In genomic region chr12:113161415-113162016, GRCh38 we compare ENCODE assay signal across 7 cellular contexts.
DNase-seq lines count a peak whose midpoint lies in the region; ATAC-seq and TF ChIP-seq lines count a peak whose summit lies in the region.
"Had no signal": no experiment of that assay in that cellular context is flagged by ENCODE, and none has a peak within 500 bp of the region (broad histone marks: within the 10 kb centered on the region; RNA-seq: fewer than 3 reads in every experiment).

No MANE protein-coding gene starts in this region.

- in situ Hi-C loops in GM13977 (cut with MboI; ENCODE audit: low pct_unique_long_range_greater_than_20kb, low sequenced_read_pairs, unreplicated experiment), result no loop called here

- peak; percentile 67 for DNase-seq in GM13977 (ENCODE audit: low spot score)
- DNase-seq in NCI-H510A (lab: John Stamatoyannopoulos, UW), result peak; percentile 93
- DNase-seq in iPS DF 4.7 (ENCODE audit: extremely low read depth, low spot score), result peak; percentile 82
- DNase-seq in NCI-H446 treated with DMSO at 0.1 percent for 48 hours (lab: John Stamatoyannopoulos, UW), result no peak
- no peak for DNase-seq in activated naive CD4-positive, alpha-beta T cell (lab: John Stamatoyannopoulos, UW)
- DNase-seq: activated naive CD8-positive, alpha-beta T cell treated with anti-CD3 and anti-CD28 coated beads, Interleukin-2, amount 10 ng/mL, durations not matched to agents 7 days and 5 days had no signal

- no peak for ATAC-seq in GM18907 (IDR thresholded peaks at IDR 0.05; ENCODE audit: unreplicated experiment)

- no peak for TF ChIP-seq CTCF in GM13977 (IDR thresholded peaks at IDR 0.05; ENCODE audit: extremely low read depth, insufficient read depth, missing control alignments)

Comparison
In these comparisons a context has a peak if more than half of its experiments do, and no peak if none do; other contexts are left out.
1. DNase-seq: peak in GM13977 (single experiment), NCI-H510A (single experiment) and iPS DF 4.7 (single experiment); none in NCI-H446 treated with DMSO at 0.1 percent for 48 hours (single experiment) and activated naive CD4-positive, alpha-beta T cell (0 of 4).